19 cellular contexts compared by ENCODE assay signal in genomic region chr12:111150894-111151293, GRCh38.
"Had no signal": no experiment of that assay in that cellular context is flagged by ENCODE, and none has a peak within 500 bp of the region (broad histone marks: within the 10 kb centered on the region; RNA-seq: fewer than 3 reads in every experiment).

No MANE protein-coding gene starts in this region.

- H3K27ac ChIP-seq: left ventricle myocardium inferior, neutrophil, skin epidermis, uterus had no signal

- DNase-seq: activated CD4-positive, alpha-beta T cell treated with anti-CD3 and anti-CD28 coated beads for 4 hours; activated CD4-positive, alpha-beta T cell treated with anti-CD3 and anti-CD28 coated beads, Interleukin-2, amount 50 U/mL, for 4 hours; activated naive CD4-positive, alpha-beta T cell; activated T-cell treated with anti-CD3 and anti-CD28 coated beads for 4 hours; activated T-cell treated with anti-CD3 and anti-CD28 coated beads, Interleukin-2, amount 50 U/mL, for 72 hours; effector CD8-positive, alpha-beta T cell; left ventricle myocardium inferior; mesendoderm; mucosa of descending colon; stimulated activated CD4-positive, alpha-beta T cell treated with anti-CD3 and anti-CD28 coated beads, Interleukin-4, amount 100 ng/mL, for 24 hours; stimulated activated naive CD8-positive, alpha-beta T cell treated with anti-CD3 and anti-CD28 coated beads, Interleukin-15, amount 100 ng/mL, for 72 hours; T-helper 2 cell; uterus had no signal

- H3K9me3 ChIP-seq: left ventricle myocardium inferior, mucosa of descending colon, neutrophil, uterus had no signal

- H3K27me3 ChIP-seq: neutrophil, uterus had no signal

- H3K36me3 ChIP-seq: left ventricle myocardium inferior, neutrophil, uterus had no signal

- H3K4me3 ChIP-seq: left ventricle myocardium inferior, mucosa of descending colon, skin epidermis, uterus had no signal

- ATAC-seq: activated naive CD4-positive, alpha-beta T cell treated with anti-CD3 and anti-CD28 coated beads, Interleukin-2, amount 50 U/mL, for 72 hours; activated T-cell treated with anti-CD3 and anti-CD28 coated beads, Interleukin-2, amount 50 U/mL, for 72 hours; mucosa of descending colon; natural killer cell treated with Interleukin-12 subunit alpha and Interleukin-12 subunit beta and Interleukin-15 and Interleukin-18, amount 100 ng/mL, for 72 hours; sciatic nerve; stimulated activated effector memory CD8-positive, alpha-beta T cell treated with anti-CD3 and anti-CD28 coated beads, Interleukin-12 subunit alpha, Interleukin-12 subunit beta, amount 100 ng/mL, for 72 hours; stimulated activated naive CD8-positive, alpha-beta T cell treated with anti-CD3 and anti-CD28 coated beads, Interleukin-15, amount 100 ng/mL, for 72 hours had no signal
